24 cellular contexts compared by ENCODE assay signal in the genomic region with DNA sequence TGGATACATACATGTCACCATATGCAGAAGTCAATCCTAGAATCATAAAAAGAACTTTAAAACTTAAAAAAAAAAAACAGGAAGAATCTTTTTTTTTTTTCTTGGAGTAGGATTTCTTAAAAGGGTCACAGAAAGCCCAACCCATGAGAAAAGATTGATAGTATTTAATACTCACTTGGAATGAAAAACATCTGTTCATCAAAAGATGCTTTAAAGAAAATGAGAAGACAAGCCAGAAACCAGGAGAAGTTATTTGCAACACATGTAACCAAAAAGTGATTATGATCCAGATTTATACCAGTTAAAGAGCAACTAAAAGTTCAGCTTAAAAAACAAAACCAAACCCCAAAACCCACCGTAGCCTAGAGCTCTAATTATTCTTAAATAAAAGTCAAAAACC.
A peak's percentile ranks its signal among the peaks of the same experiment; 100 is the strongest.
DNase-seq lines count a peak whose midpoint lies in the region; ATAC-seq and TF ChIP-seq lines count a peak whose summit lies in the region.
"Had no signal": no experiment of that assay in that cellular context is flagged by ENCODE, and none has a peak within 500 bp of the region (broad histone marks: within the 10 kb centered on the region; RNA-seq: fewer than 3 reads in every experiment).

No MANE protein-coding gene starts in this region.

- no peak overlapping the region for H3K27ac Mint-ChIP-seq in neural progenitor cell
- H3K27ac Mint-ChIP-seq: IgD-negative memory B cell had no signal

- peaks cover 99% of the 10 kb centered on the region for H3K79me2 ChIP-seq in neural progenitor cell (ENCODE audit: low read depth)

- H3K9me3 Mint-ChIP-seq in neural progenitor cell, result peaks cover 38% of the 10 kb centered on the region

- H4K20me1 ChIP-seq in neural progenitor cell (ENCODE audit: low read depth), result peaks cover 97% of the 10 kb centered on the region

- intact Hi-C loops in heart right ventricle (cut with DNase I), result no loop called here

- DNase-seq in AG09319 (ENCODE audit: extremely low read depth, low read depth), result peak; percentile 16
- peak; percentile 30 for DNase-seq in fibroblast of gingiva (ENCODE audit: low read depth)
- DNase-seq in neural progenitor cell (ENCODE audit: low spot score), result no peak
- no peak for DNase-seq in effector CD8-positive, alpha-beta T cell (lab: John Stamatoyannopoulos, UW)
- DNase-seq in heart right ventricle, result no peak
- DNase-seq: ACHN; AML-193; Calu3; CD8-positive, alpha-beta memory T cell; DMS153; NCI-H1105 treated with DMSO at 0.1 percent for 48 hours; NCI-H1694; NCI-H2081; NCI-H2171 treated with DMSO at 0.1 percent for 48 hours; NCI-H524 treated with DMSO at 0.1 percent for 48 hours; NCI-H82; Peyer's patch; SJCRH30 had no signal

- peaks cover 73% of the 10 kb centered on the region for H3K36me3 Mint-ChIP-seq in neural progenitor cell

- H3K4me1 ChIP-seq in neural progenitor cell, result peaks cover 42% of the 10 kb centered on the region
- peaks cover 0 to 12% (median 0%) of the 10 kb centered on the region in 9 donors for H3K4me1 ChIP-seq in heart right ventricle
- H3K4me1 ChIP-seq: Peyer's patch had no signal

- no peak overlapping the region for H3K4me3 ChIP-seq in neural progenitor cell
- no peak overlapping the region for H3K4me3 ChIP-seq in heart right ventricle
- H3K4me3 ChIP-seq: Peyer's patch, SJCRH30 had no signal

- TF ChIP-seq CTCF in AG09319 (IDR thresholded peaks at IDR 0.05; ENCODE audit: low read depth, low read length) (no peak), neural progenitor cell (IDR thresholded peaks at IDR 0.05) (no peak), heart right ventricle (IDR thresholded peaks at IDR 0.05) (no peak)

- 73 to 75% methylated on average over 1 of the region's 1 CpG for WGBS in heart right ventricle, 2 donors

- peak; percentile 55 for ATAC-seq in SK-N-SH treated with all-trans-retinoic acid at 6 μM for 48 hours
- ATAC-seq in HG03378 (IDR thresholded peaks at IDR 0.05; ENCODE audit: unreplicated experiment), result no peak
- ATAC-seq in heart right ventricle, result no peak
- no peak for ATAC-seq in GM21576 (IDR thresholded peaks at IDR 0.05; ENCODE audit: unreplicated experiment)

- peaks cover 6% of the 10 kb centered on the region for H3K27me3 Mint-ChIP-seq in neural progenitor cell (ENCODE audit: insufficient read depth, low read depth)
- H3K27me3 Mint-ChIP-seq: CD8-positive, alpha-beta memory T cell; IgD-negative memory B cell had no signal

- H3K27ac ChIP-seq in neural progenitor cell (peak overlapping the region; percentile 77), heart right ventricle (no peak overlapping the region)
- H3K27ac ChIP-seq: 22Rv1, C4-2B, Peyer's patch, SJCRH30 had no signal

- peaks cover 9% of the 10 kb centered on the region for H3K36me3 ChIP-seq in neural progenitor cell
- H3K36me3 ChIP-seq in heart right ventricle, result peaks cover 0 to 15% (median 0%) of the 10 kb centered on the region in 9 donors
- H3K36me3 ChIP-seq: Peyer's patch had no signal

- H3K27me3 ChIP-seq in neural progenitor cell (no peaks in the 10 kb centered on the region), heart right ventricle (no peaks in the 10 kb centered on the region)
- H3K27me3 ChIP-seq: Peyer's patch, SJCRH30 had no signal

- H2AFZ ChIP-seq in neural progenitor cell (replicated peaks), result no peak overlapping the region

- no peaks in the 10 kb centered on the region for H3K9me3 ChIP-seq in neural progenitor cell (ENCODE audit: low read depth)
- peaks cover 0 to 15% (median 0%) of the 10 kb centered on the region in 11 donors for H3K9me3 ChIP-seq in heart right ventricle
- H3K9me3 ChIP-seq: Peyer's patch had no signal

- peak overlapping the region; percentile 14 for H3K4me2 ChIP-seq in neural progenitor cell

- peaks cover 27% of the 10 kb centered on the region for H3K4me1 Mint-ChIP-seq in neural progenitor cell

- no peak overlapping the region for H3K4me3 Mint-ChIP-seq in neural progenitor cell
- H3K4me3 Mint-ChIP-seq: IgD-negative memory B cell had no signal

- no peak overlapping the region for H3K9ac ChIP-seq in neural progenitor cell

- peaks cover 9% of the 10 kb centered on the region for H3F3A ChIP-seq in neural progenitor cell (ENCODE audit: low read depth)

TF ChIP-seq in SK-N-SH treated with all-trans-retinoic acid at 6 μM for 48 hours, 23 proteins besides CTCF, POLR2A, EP300 and RAD21:
- TF ChIP-seq, protein P1, sequence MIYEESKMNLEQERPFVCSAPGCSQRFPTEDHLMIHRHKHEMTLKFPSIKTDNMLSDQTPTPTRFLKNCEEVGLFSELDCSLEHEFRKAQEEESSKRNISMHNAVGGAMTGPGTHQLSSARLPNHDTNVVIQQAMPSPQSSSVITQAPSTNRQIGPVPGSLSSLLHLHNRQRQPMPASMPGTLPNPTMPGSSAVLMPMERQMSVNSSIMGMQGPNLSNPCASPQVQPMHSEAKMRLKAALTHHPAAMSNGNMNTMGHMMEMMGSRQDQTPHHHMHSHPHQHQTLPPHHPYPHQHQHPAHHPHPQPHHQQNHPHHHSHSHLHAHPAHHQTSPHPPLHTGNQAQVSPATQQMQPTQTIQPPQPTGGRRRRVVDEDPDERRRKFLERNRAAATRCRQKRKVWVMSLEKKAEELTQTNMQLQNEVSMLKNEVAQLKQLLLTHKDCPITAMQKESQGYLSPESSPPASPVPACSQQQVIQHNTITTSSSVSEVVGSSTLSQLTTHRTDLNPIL (CRISPR knock-in tag; IDR thresholded peaks at IDR 0.05; ENCODE audit: low read depth), result no peak
- no peak for TF ChIP-seq ZNF8 (CRISPR knock-in tag; IDR thresholded peaks at IDR 0.05)
- no peak for TF ChIP-seq ZFP30 (CRISPR knock-in tag; IDR thresholded peaks at IDR 0.05)
- no peak for TF ChIP-seq ARNTL (CRISPR knock-in tag; IDR thresholded peaks at IDR 0.05; ENCODE audit: borderline replicate concordance, low read depth)
- no peak for TF ChIP-seq ESRRG (CRISPR knock-in tag; IDR thresholded peaks at IDR 0.05)
- no peak for TF ChIP-seq RARB (CRISPR knock-in tag; IDR thresholded peaks at IDR 0.05)

Comparison
In these comparisons a context has a peak if more than half of its experiments do, and no peak if none do; other contexts are left out.
1. DNase-seq: peak in AG09319 (single experiment) and fibroblast of gingiva (single experiment); none in neural progenitor cell (single experiment), effector CD8-positive, alpha-beta T cell (single experiment) and heart right ventricle (0 of 2).